22 cellular contexts compared by ENCODE assay signal in genomic region chr3:34504755-34505154, GRCh38.
"Had no signal": no experiment of that assay in that cellular context is flagged by ENCODE, and none has a peak within 500 bp of the region (broad histone marks: within the 10 kb centered on the region; RNA-seq: fewer than 3 reads in every experiment).

No MANE protein-coding gene starts in this region.

- H3K27ac ChIP-seq: breast epithelium, foreskin keratinocyte, heart left ventricle, left ventricle myocardium inferior, pancreas, right atrium auricular region, spleen, suprapubic skin, tibial artery had no signal

- H3K4me3 ChIP-seq: breast epithelium, heart left ventricle, left ventricle myocardium inferior, lung, pancreas, right atrium auricular region, spleen, suprapubic skin, tibial artery had no signal

- H3K36me3 ChIP-seq: breast epithelium, heart left ventricle, left ventricle myocardium inferior, pancreas, right atrium auricular region, spleen, suprapubic skin, tibial artery had no signal

- H3K9me3 ChIP-seq: breast epithelium, heart left ventricle, left ventricle myocardium inferior, pancreas, right atrium auricular region, spleen, suprapubic skin, tibial artery had no signal

- ATAC-seq: activated CD8-positive, alpha-beta memory T cell treated with anti-CD3 and anti-CD28 coated beads, Interleukin-2, amount 10 ng/mL, durations not matched to agents 7 days and 5 days; activated CD8-positive, alpha-beta T cell treated with anti-CD3 and anti-CD28 coated beads, Interleukin-2, amount 10 ng/mL, durations not matched to agents 7 days and 5 days; activated naive CD4-positive, alpha-beta T cell treated with anti-CD3 and anti-CD28 coated beads, Interleukin-2, amount 50 U/mL, for 72 hours; esophagus mucosa; foreskin keratinocyte; heart left ventricle; pancreas; T-helper 17 cell had no signal

- H3K4me1 ChIP-seq: breast epithelium, foreskin keratinocyte, heart left ventricle, left ventricle myocardium inferior, pancreas, spleen, suprapubic skin, tibial artery had no signal

- H3K27me3 ChIP-seq: breast epithelium, foreskin keratinocyte, pancreas, right atrium auricular region, spleen, suprapubic skin, tibial artery had no signal

- DNase-seq: activated B cell treated with CpG ODN at 0.5 μM for 24 hours; activated CD4-positive, alpha-beta T cell treated with anti-CD3 and anti-CD28 coated beads, Interleukin-2, amount 50 U/mL, for 1 hour; activated CD8-positive, alpha-beta memory T cell treated with anti-CD3 and anti-CD28 coated beads, Interleukin-2, amount 10 ng/mL, durations not matched to agents 7 days and 5 days; activated CD8-positive, alpha-beta T cell treated with anti-CD3 and anti-CD28 coated beads, Interleukin-2, amount 10 ng/mL, durations not matched to agents 7 days and 5 days; activated T-cell treated with anti-CD3 and anti-CD28 coated beads, Interleukin-2, amount 50 U/mL, for 48 hours; endodermal cell; foreskin keratinocyte; heart left ventricle; left ventricle myocardium inferior; mesendoderm; pancreas; spleen; stimulated activated naive CD4-positive, alpha-beta T cell; T-helper 17 cell; T1000; tibial artery had no signal
